1 cellular context compared by ENCODE assay signal in the genomic region with DNA sequence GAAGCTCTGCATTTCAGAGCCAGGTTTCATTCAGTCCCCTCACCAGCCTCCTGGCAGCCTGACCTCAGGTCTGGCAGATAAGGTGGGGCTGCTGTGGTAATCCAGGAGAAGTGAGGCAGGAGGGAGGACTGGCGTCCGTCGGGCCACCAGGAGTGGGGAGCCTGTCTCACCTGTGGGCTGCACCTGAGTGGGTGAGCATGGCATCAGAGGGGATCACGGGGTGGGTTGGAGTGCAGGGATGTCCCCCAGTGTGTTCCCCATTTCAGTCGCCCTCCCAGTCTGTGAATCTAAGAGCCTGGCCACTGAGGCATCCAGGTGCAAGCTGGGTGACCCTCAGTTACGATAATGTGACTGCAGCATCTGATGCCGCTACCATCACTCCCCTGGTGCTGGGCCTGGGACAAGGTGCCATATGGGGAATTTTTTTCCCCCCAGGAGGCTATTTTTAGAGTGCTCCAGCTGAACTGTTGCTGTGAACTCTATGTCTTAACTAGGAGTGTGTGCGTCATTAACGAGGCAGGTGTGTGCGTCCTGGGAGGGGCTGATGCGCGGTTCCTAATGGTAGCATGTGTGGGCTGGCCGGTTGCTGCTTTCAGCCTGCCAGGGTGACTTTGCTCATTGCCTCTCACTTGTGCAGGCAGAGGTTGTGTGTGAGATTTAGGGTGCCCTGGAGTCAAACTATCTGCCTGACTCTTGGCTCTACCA.
TF ChIP-seq lines count a peak whose summit lies in the region.

No MANE protein-coding gene starts in this region.

TF ChIP-seq in WTC11, 78 proteins besides CTCF, POLR2A, EP300 and RAD21:
- TF ChIP-seq ZNF532 (CRISPR knock-in tag; IDR thresholded peaks at IDR 0.05; ENCODE audit: borderline replicate concordance) (no peak), NR3C1 (CRISPR knock-in tag; conservative IDR thresholded peaks at IDR 0.05; ENCODE audit: low read depth) (no peak), JAZF1 (CRISPR knock-in tag; IDR thresholded peaks at IDR 0.05) (no peak), GRHL2 (CRISPR knock-in tag; IDR thresholded peaks at IDR 0.05; ENCODE audit: insufficient replicate concordance, severe bottlenecking) (no peak), CDX4 (CRISPR knock-in tag; IDR thresholded peaks at IDR 0.05; ENCODE audit: borderline replicate concordance) (no peak), ZNF219 (CRISPR knock-in tag; IDR thresholded peaks at IDR 0.05; ENCODE audit: borderline replicate concordance) (no peak), ZNF138 (CRISPR knock-in tag; conservative IDR thresholded peaks at IDR 0.05) (no peak), ZNF263 (CRISPR knock-in tag; IDR thresholded peaks at IDR 0.05; ENCODE audit: low read depth) (no peak), PRRX2 (CRISPR knock-in tag; IDR thresholded peaks at IDR 0.05) (no peak), CREM (CRISPR knock-in tag; IDR thresholded peaks at IDR 0.05) (no peak), ETV6 (CRISPR knock-in tag; IDR thresholded peaks at IDR 0.05) (no peak), KAT7 (CRISPR knock-in tag; IDR thresholded peaks at IDR 0.05; ENCODE audit: borderline replicate concordance) (no peak)
- TF ChIP-seq, protein P1, sequence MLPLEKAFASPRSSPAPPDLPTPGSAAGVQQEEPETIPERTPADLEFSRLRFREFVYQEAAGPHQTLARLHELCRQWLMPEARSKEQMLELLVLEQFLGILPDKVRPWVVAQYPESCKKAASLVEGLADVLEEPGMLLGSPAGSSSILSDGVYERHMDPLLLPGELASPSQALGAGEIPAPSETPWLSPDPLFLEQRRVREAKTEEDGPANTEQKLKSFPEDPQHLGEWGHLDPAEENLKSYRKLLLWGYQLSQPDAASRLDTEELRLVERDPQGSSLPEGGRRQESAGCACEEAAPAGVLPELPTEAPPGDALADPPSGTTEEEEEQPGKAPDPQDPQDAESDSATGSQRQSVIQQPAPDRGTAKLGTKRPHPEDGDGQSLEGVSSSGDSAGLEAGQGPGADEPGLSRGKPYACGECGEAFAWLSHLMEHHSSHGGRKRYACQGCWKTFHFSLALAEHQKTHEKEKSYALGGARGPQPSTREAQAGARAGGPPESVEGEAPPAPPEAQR (CRISPR knock-in tag; IDR thresholded peaks at IDR 0.05), result no peak
- TF ChIP-seq, protein P2, sequence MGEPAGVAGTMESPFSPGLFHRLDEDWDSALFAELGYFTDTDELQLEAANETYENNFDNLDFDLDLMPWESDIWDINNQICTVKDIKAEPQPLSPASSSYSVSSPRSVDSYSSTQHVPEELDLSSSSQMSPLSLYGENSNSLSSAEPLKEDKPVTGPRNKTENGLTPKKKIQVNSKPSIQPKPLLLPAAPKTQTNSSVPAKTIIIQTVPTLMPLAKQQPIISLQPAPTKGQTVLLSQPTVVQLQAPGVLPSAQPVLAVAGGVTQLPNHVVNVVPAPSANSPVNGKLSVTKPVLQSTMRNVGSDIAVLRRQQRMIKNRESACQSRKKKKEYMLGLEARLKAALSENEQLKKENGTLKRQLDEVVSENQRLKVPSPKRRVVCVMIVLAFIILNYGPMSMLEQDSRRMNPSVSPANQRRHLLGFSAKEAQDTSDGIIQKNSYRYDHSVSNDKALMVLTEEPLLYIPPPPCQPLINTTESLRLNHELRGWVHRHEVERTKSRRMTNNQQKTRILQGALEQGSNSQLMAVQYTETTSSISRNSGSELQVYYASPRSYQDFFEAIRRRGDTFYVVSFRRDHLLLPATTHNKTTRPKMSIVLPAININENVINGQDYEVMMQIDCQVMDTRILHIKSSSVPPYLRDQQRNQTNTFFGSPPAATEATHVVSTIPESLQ (CRISPR knock-in tag; IDR thresholded peaks at IDR 0.05), result no peak
- TF ChIP-seq, protein P3, sequence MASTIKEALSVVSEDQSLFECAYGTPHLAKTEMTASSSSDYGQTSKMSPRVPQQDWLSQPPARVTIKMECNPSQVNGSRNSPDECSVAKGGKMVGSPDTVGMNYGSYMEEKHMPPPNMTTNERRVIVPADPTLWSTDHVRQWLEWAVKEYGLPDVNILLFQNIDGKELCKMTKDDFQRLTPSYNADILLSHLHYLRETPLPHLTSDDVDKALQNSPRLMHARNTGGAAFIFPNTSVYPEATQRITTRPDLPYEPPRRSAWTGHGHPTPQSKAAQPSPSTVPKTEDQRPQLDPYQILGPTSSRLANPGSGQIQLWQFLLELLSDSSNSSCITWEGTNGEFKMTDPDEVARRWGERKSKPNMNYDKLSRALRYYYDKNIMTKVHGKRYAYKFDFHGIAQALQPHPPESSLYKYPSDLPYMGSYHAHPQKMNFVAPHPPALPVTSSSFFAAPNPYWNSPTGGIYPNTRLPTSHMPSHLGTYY (CRISPR knock-in tag; IDR thresholded peaks at IDR 0.05), result no peak
- TF ChIP-seq, protein P4, sequence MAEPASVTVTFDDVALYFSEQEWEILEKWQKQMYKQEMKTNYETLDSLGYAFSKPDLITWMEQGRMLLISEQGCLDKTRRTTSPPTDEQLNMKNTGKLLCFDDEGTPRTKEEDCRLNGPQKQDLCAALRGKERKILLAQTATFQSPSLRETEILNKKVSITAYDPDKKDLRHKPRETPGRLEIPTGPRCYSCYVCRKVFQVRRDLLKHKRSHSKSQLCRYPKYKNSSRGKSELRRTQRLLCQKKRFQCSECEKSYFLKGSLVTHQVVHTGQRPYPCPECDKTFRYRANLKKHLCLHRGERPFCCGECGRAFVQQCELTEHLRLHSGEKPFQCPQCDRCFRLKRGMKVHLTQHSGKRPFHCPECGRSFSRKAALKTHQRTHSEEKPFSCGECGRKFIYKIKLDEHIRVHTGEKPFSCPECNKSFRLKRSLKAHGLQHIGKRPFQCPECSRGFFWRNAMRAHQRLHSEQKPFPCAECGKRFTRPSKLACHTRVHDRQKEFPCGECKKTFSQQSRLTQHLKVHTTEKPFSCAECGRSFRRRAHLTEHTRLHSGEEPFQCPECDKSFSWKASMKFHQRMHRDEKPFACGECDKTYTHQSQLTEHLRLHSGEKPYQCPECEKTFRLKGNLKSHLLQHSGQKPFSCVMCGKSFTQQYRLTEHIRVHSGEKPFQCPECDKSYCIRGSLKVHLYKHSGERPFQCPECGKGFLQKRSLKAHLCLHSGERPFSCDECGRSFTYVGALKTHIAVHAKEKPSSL (CRISPR knock-in tag; conservative IDR thresholded peaks at IDR 0.05), result no peak
TF ChIP-seq in WTC11: peak in this region for 0.
